In the genomic region with DNA sequence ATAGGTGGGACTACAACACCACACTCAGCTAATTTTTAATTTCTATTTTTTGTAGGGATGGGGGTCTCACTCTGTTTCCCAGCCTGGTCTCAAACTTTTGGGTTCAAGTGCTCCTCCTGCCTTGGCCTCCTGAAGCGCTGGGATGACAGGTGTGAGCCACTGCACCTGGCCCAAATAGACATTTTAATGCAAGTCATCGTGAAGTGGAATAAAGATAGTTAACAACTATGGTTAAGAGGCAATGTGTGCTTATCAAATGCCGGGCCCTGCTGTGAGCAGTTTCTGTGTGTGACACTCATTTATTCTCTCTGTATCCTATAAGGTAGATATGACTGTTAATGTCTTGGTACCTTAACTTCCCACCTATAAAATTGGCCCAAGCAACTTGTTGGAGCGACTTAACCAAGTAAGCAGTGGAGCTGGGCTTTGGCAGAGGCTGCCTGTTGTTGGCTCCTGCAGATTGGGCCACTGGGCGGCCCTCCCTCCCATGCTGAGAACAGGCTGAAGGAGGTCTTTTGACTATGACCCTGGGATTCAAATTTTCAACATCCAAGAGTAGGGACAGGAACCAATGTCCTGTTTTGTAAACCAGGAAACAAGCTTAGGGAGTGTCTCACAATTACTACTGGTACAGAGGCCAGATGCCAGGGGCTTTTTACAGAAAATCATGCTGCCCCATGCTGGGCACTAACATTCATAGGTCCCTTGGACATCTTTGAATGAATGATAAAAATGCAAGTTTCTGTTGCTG, we compare ENCODE assay signal across 20 cellular contexts.
"Had no signal": no experiment of that assay in that cellular context is flagged by ENCODE, and none has a peak within 500 bp of the region (broad histone marks: within the 10 kb centered on the region; RNA-seq: fewer than 3 reads in every experiment).

No MANE protein-coding gene starts in this region.

- H3K9me3 ChIP-seq: adrenal gland, breast epithelium, esophagus squamous epithelium, vagina had no signal

- H3K4me3 Mint-ChIP-seq: activated naive CD4-positive, alpha-beta T cell treated with anti-CD3 and anti-CD28 coated beads, Interleukin-2, amount 50 U/mL, for 24 hours; activated T-cell treated with anti-CD3 and anti-CD28 coated beads, Interleukin-2, amount 50 U/mL, for 72 hours; neural crest cell; stimulated activated naive CD8-positive, alpha-beta T cell treated with anti-CD3 and anti-CD28 coated beads, Interleukin-15, Interleukin-2, amounts not matched to agents 100 ng/mL and 50 ng/mL, for 24 hours had no signal

- H3K36me3 ChIP-seq: adrenal gland, breast epithelium, esophagus squamous epithelium, vagina had no signal

- FAIRE-seq: astrocyte had no signal

- H3K27me3 ChIP-seq: adrenal gland, breast epithelium, esophagus squamous epithelium, vagina had no signal

- H3K4me3 ChIP-seq: adrenal gland, breast epithelium, esophagus squamous epithelium, vagina had no signal

- H3K27ac Mint-ChIP-seq: activated naive CD4-positive, alpha-beta T cell treated with anti-CD3 and anti-CD28 coated beads, Interleukin-2, amount 50 U/mL, for 24 hours; activated T-cell treated with anti-CD3 and anti-CD28 coated beads, Interleukin-2, amount 50 U/mL, for 72 hours; progenitor cell of endocrine pancreas; stimulated activated naive CD8-positive, alpha-beta T cell treated with anti-CD3 and anti-CD28 coated beads, Interleukin-15, Interleukin-2, amounts not matched to agents 100 ng/mL and 50 ng/mL, for 24 hours had no signal

- DNase-seq: activated CD4-positive, alpha-beta T cell treated with anti-CD3 and anti-CD28 coated beads for 1 hour; activated effector memory CD4-positive, alpha-beta T cell treated with anti-CD3 and anti-CD28 coated beads, Interleukin-2, amount 50 U/mL, for 16 hours; activated T-cell treated with anti-CD3 and anti-CD28 coated beads, Interleukin-2, amount 50 U/mL, for 72 hours; adrenal gland; dermis blood vessel endothelial cell; effector memory CD4-positive, alpha-beta T cell; esophagus squamous epithelium; kidney glomerular epithelial cell; left ventricle myocardium superior; stimulated activated CD4-positive, alpha-beta T cell treated with anti-CD3 and anti-CD28 coated beads, Interleukin-2, amount 100 ng/mL, for 24 hours; T-helper 2 cell; trophoblast cell had no signal

- H3K27me3 Mint-ChIP-seq: activated naive CD4-positive, alpha-beta T cell treated with anti-CD3 and anti-CD28 coated beads, Interleukin-2, amount 50 U/mL, for 24 hours; stimulated activated naive CD8-positive, alpha-beta T cell treated with anti-CD3 and anti-CD28 coated beads, Interleukin-15, Interleukin-2, amounts not matched to agents 100 ng/mL and 50 ng/mL, for 24 hours had no signal

- H3K4me1 ChIP-seq: adrenal gland, breast epithelium, esophagus squamous epithelium, vagina had no signal

- H3K4me1 Mint-ChIP-seq: activated naive CD4-positive, alpha-beta T cell treated with anti-CD3 and anti-CD28 coated beads, Interleukin-2, amount 50 U/mL, for 24 hours had no signal

- H3K27ac ChIP-seq: adrenal gland, breast epithelium, esophagus squamous epithelium, vagina, VCaP had no signal

- H3K9me3 Mint-ChIP-seq: activated naive CD4-positive, alpha-beta T cell treated with anti-CD3 and anti-CD28 coated beads, Interleukin-2, amount 50 U/mL, for 24 hours; activated T-cell treated with anti-CD3 and anti-CD28 coated beads, Interleukin-2, amount 50 U/mL, for 72 hours; neural crest cell; stimulated activated naive CD8-positive, alpha-beta T cell treated with anti-CD3 and anti-CD28 coated beads, Interleukin-15, Interleukin-2, amounts not matched to agents 100 ng/mL and 50 ng/mL, for 24 hours had no signal

- H3K36me3 Mint-ChIP-seq: activated naive CD4-positive, alpha-beta T cell treated with anti-CD3 and anti-CD28 coated beads, Interleukin-2, amount 50 U/mL, for 24 hours had no signal

- ATAC-seq: activated T-cell treated with anti-CD3 and anti-CD28 coated beads, Interleukin-2, amount 50 U/mL, for 72 hours; left ventricle myocardium superior had no signal
